In genomic region chr22:43490311-43490710, GRCh38 we compare ENCODE assay signal across 27 cellular contexts.
DNase-seq lines count a peak whose midpoint lies in the region; FAIRE-seq and TF ChIP-seq lines count a peak whose summit lies in the region.
"Had no signal": no experiment of that assay in that cellular context is flagged by ENCODE, and none has a peak within 500 bp of the region (broad histone marks: within the 10 kb centered on the region; RNA-seq: fewer than 3 reads in every experiment).

No MANE protein-coding gene starts in this region.

- H3K27ac Mint-ChIP-seq in chondrocyte (ENCODE audit: unreplicated experiment): no peak overlapping the region
- H3K27ac Mint-ChIP-seq: CD14-positive monocyte; CD4-positive, alpha-beta memory T cell; CD4-positive, CD25-positive, alpha-beta regulatory T cell; CD8-positive, alpha-beta memory T cell had no signal

- FAIRE-seq in kidney (lab: Jason Lieb, UNC): no peak
- FAIRE-seq: A204.1, GM12878, GM12892, GM18507 had no signal

- H3K27me3 Mint-ChIP-seq in chondrocyte (ENCODE audit: low read depth): peaks cover 4% of the 10 kb centered on the region
- H3K27me3 Mint-ChIP-seq: CD4-positive, CD25-positive, alpha-beta regulatory T cell had no signal

- TF ChIP-seq CTCF in chondrocyte (IDR thresholded peaks at IDR 0.05) (no peak), kidney (IDR thresholded peaks at IDR 0.05; ENCODE audit: borderline replicate concordance, extremely low read depth, insufficient read depth) (no peak)

- no peaks in the 10 kb centered on the region for H3K36me3 Mint-ChIP-seq in chondrocyte (ENCODE audit: low read depth)
- H3K36me3 Mint-ChIP-seq: CD14-positive monocyte; CD4-positive, alpha-beta memory T cell; CD4-positive, CD25-positive, alpha-beta regulatory T cell; CD8-positive, alpha-beta memory T cell had no signal

- H3K9ac ChIP-seq in kidney (ENCODE audit: low read length in 2 of 2): no peak overlapping the region
- H3K9ac ChIP-seq: BLaER1 had no signal

- H3K4me3 ChIP-seq in kidney (ENCODE audit: low read length in 2 of 2): no peak overlapping the region
- H3K4me3 ChIP-seq: BLaER1, GM12878 had no signal

- H3K4me1 Mint-ChIP-seq in chondrocyte (ENCODE audit: low read depth): no peaks in the 10 kb centered on the region
- H3K4me1 Mint-ChIP-seq: CD14-positive monocyte; CD4-positive, alpha-beta memory T cell; CD4-positive, CD25-positive, alpha-beta regulatory T cell; CD8-positive, alpha-beta memory T cell had no signal

- no peak overlapping the region for H3K4me3 Mint-ChIP-seq in chondrocyte (ENCODE audit: unreplicated experiment)
- H3K4me3 Mint-ChIP-seq: CD14-positive monocyte; CD4-positive, alpha-beta memory T cell; CD4-positive, CD25-positive, alpha-beta regulatory T cell; CD8-positive, alpha-beta memory T cell had no signal

- H3K4me1 ChIP-seq in kidney (ENCODE audit: control insufficient read depth in 1 of 2, insufficient read depth in 1 of 2, low read depth in 1 of 2, low read length in 2 of 2): no peaks in the 10 kb centered on the region
- H3K4me1 ChIP-seq: BE2C, BLaER1 had no signal

- H3K36me3 ChIP-seq in kidney (ENCODE audit: control insufficient read depth in 1 of 2, insufficient read depth in 2 of 2, low read length in 2 of 2): no peaks in the 10 kb centered on the region
- H3K36me3 ChIP-seq: BE2C, BLaER1 had no signal

- H3K9me3 ChIP-seq in kidney (ENCODE audit: control insufficient read depth in 1 of 2, low read length in 2 of 2): peaks cover 0 to 2% of the 10 kb centered on the region in 2 donors
- H3K9me3 ChIP-seq: BE2C, BLaER1 had no signal

- intact Hi-C loops in kidney (cut with DNase I): no loop called here

- H3K9me3 Mint-ChIP-seq in chondrocyte (ENCODE audit: low read depth): peaks cover 3% of the 10 kb centered on the region

- H3K27ac ChIP-seq in kidney (ENCODE audit: low read depth in 2 of 2, low read length in 2 of 2): no peak overlapping the region
- H3K27ac ChIP-seq: BLaER1 had no signal

- DNase-seq in NCI-H69 (lab: John Stamatoyannopoulos, UW): peak; percentile 36
- peak; percentile 54 for DNase-seq in chondrocyte (ENCODE audit: low spot score)
- peak; percentile 13 for DNase-seq in kidney
- DNase-seq in activated CD4-positive, CD25-positive, alpha-beta regulatory T cell (lab: John Stamatoyannopoulos, UW): no peak
- DNase-seq in HuH-7.5 (ENCODE audit: low spot score): no peak
- DNase-seq in NK-92 treated with Interleukin-12 subunit alpha and Interleukin-12 subunit beta, amount 100 ng/mL, for 24 hours (lab: John Stamatoyannopoulos, UW): no peak
- DNase-seq: 8988T; ACHN; BE2C; C1 segment of cervical spinal cord; CD4-positive, alpha-beta memory T cell; CD4-positive, CD25-positive, alpha-beta regulatory T cell; CD8-positive, alpha-beta memory T cell; COR-L47; DMS 273 treated with DMSO at 0.1 percent for 48 hours; DMS153; DMS53; DMS79; DND-41; EL; GDM1 had no signal

Comparison
In these comparisons a context has a peak if more than half of its experiments do, and no peak if none do; other contexts are left out.
1. DNase-seq: peak in NCI-H69 (single experiment), chondrocyte (single experiment) and kidney (single experiment); none in activated CD4-positive, CD25-positive, alpha-beta regulatory T cell (0 of 4), HuH-7.5 (single experiment) and NK-92 treated with Interleukin-12 subunit alpha and Interleukin-12 subunit beta, amount 100 ng/mL, for 24 hours (single experiment).